Comparison of ENCODE assay signal across 16 cellular contexts in the genomic region with DNA sequence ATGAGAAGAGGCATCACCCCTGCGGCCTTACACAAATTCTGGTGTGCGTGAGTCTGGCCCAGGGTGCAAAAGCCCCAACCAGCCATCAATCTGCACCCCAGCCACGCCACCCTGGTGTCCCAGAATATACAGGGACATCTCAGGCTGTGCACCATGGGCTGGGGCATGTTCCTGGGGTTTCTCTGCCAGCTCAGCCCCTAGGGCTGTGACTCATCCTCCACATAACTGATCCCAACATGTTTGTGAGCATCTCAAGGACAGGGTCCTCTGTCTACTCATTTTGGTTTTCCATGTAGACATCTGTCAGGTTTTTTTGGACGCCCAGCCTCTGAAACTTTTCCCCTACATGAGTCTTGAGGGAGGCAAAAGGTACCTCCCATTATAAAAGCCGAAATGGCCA. TPM values are rescaled to one million over a fixed set of nuclear protein-coding genes. Genes with fewer than 3 reads are reported as not detected.
DNase-seq lines count a peak whose midpoint lies in the region; ATAC-seq, FAIRE-seq and TF ChIP-seq lines count a peak whose summit lies in the region.
"Had no signal": no experiment of that assay in that cellular context is flagged by ENCODE, and none has a peak within 500 bp of the region (broad histone marks: within the 10 kb centered on the region; RNA-seq: fewer than 3 reads in every experiment).

No MANE protein-coding gene starts in this region.

- no peak for TF ChIP-seq POLR2A in A549 (IDR thresholded peaks at IDR 0.05; ENCODE audit: low read length)

- no peak overlapping the region for H3K27ac ChIP-seq in A549
- no peak overlapping the region for H3K27ac ChIP-seq in WERI-Rb-1
- H3K27ac ChIP-seq in brain microvascular endothelial cell, result no peak overlapping the region

- H3K4me3 Mint-ChIP-seq in activated naive CD8-positive, alpha-beta T cell treated with anti-CD3 and anti-CD28 coated beads, Interleukin-2, amount 50 U/mL, for 24 hours, result no peak overlapping the region
- H3K4me3 Mint-ChIP-seq: nephron progenitor cell had no signal

- POLR2A ChIA-PET in A549 (lab: Yijun Ruan, JAX), result no interaction called here

- TF ChIP-seq RAD21 in A549 (conservative IDR thresholded peaks at IDR 0.05 in 1 of 2, IDR thresholded peaks at IDR 0.05 in 1 of 2), result no peak

- H3K4me3 ChIP-seq in A549, result no peak overlapping the region
- H3K4me3 ChIP-seq in WERI-Rb-1 (ENCODE audit: low read depth, low read length), result no peak overlapping the region
- H3K4me3 ChIP-seq in brain microvascular endothelial cell (ENCODE audit: low read depth, low read length), result no peak overlapping the region
- H3K4me3 ChIP-seq: HAP-1 had no signal

- TF ChIP-seq CTCF in A549 (IDR thresholded peaks at IDR 0.05) (no peak), WERI-Rb-1 (IDR thresholded peaks at IDR 0.05; ENCODE audit: low read depth, low read length) (no peak), brain microvascular endothelial cell (IDR thresholded peaks at IDR 0.05; ENCODE audit: low read depth, low read length, missing control alignments) (no peak)

- peaks cover 74% of the 10 kb centered on the region for H3K4me1 Mint-ChIP-seq in activated naive CD8-positive, alpha-beta T cell treated with anti-CD3 and anti-CD28 coated beads, Interleukin-2, amount 50 U/mL, for 24 hours

- H3K4me2 ChIP-seq in A549, result no peak overlapping the region

- no peaks in the 10 kb centered on the region for H3K27me3 Mint-ChIP-seq in activated naive CD8-positive, alpha-beta T cell treated with anti-CD3 and anti-CD28 coated beads, Interleukin-2, amount 50 U/mL, for 24 hours

- in situ Hi-C loops in brain microvascular endothelial cell (cut with HindIII; ENCODE audit: low pct_ligation_motif_present, low sequenced_read_pairs), result no loop called here

- H3K27me3 ChIP-seq in WERI-Rb-1 (ENCODE audit: insufficient read depth, low read depth, severe bottlenecking) (no peaks in the 10 kb centered on the region), brain microvascular endothelial cell (replicated peaks) (no peaks in the 10 kb centered on the region)
- H3K27me3 ChIP-seq: BE2C had no signal

- no peak for FAIRE-seq in A549 (lab: Jason Lieb, UNC)
- FAIRE-seq: G401.6 had no signal

- CTCF ChIA-PET in A549 (lab: Yijun Ruan, JAX), result interaction anchor here (0.9 to 8.1 kb wide), 3 partner anchors 9 to 87 kb away, joined by 3 to 85 read pairs (median 3); no protein-coding TSS in a partner anchor

- 64% methylated on average over 5 of the region's 5 CpGs for WGBS in A549 (ENCODE audit: missing lambda C conversion rate)

- DNase-seq in A549 (ENCODE audit: low read depth in 1 of 2, low spot score in 1 of 2) (no peak), EL (peak; percentile 68), WERI-Rb-1 (no peak), brain microvascular endothelial cell (no peak)
- DNase-seq in activated naive CD8-positive, alpha-beta T cell treated with anti-CD3 and anti-CD28 coated beads, Interleukin-2, amount 50 U/mL, for 24 hours, result no peak
- DNase-seq: activated gamma-delta T cell, BE2C, cerebellar nuclear complex, hippocampal formation, nephron progenitor cell, SW 1271 had no signal

- ATAC-seq in A549 (peak in 1 of 2 experiments; percentile 50; a peak in 2 of 6 replicates), HG03439 (IDR thresholded peaks at IDR 0.05; ENCODE audit: unreplicated experiment) (no peak)
- ATAC-seq in activated naive CD8-positive, alpha-beta T cell treated with anti-CD3 and anti-CD28 coated beads, Interleukin-2, amount 50 U/mL, for 24 hours, result peak; percentile 47
- ATAC-seq: sciatic nerve had no signal

- peak overlapping the region; percentile 83 for H3K27ac Mint-ChIP-seq in activated naive CD8-positive, alpha-beta T cell treated with anti-CD3 and anti-CD28 coated beads, Interleukin-2, amount 50 U/mL, for 24 hours
- H3K27ac Mint-ChIP-seq: nephron progenitor cell had no signal

- H3K9me3 ChIP-seq in A549, result no peaks in the 10 kb centered on the region
- peaks cover 3% of the 10 kb centered on the region for H3K9me3 ChIP-seq in WERI-Rb-1 (ENCODE audit: severe bottlenecking)
- H3K9me3 ChIP-seq: BE2C, HAP-1 had no signal

- no peak for TF ChIP-seq EP300 in A549 (IDR thresholded peaks at IDR 0.05)

- H3K36me3 ChIP-seq in WERI-Rb-1 (no peaks in the 10 kb centered on the region), brain microvascular endothelial cell (replicated peaks) (no peaks in the 10 kb centered on the region)
- H3K36me3 ChIP-seq: BE2C, HAP-1 had no signal

- peaks cover 4% of the 10 kb centered on the region for H3K9me3 Mint-ChIP-seq in activated naive CD8-positive, alpha-beta T cell treated with anti-CD3 and anti-CD28 coated beads, Interleukin-2, amount 50 U/mL, for 24 hours

- H3K4me1 ChIP-seq in A549, result peaks cover 8% of the 10 kb centered on the region; the same call in 1 of the 3 replicates
- H3K4me1 ChIP-seq: BE2C, HAP-1 had no signal

- H3K36me3 Mint-ChIP-seq in activated naive CD8-positive, alpha-beta T cell treated with anti-CD3 and anti-CD28 coated beads, Interleukin-2, amount 50 U/mL, for 24 hours (ENCODE audit: low read depth), result no peaks in the 10 kb centered on the region

TF ChIP-seq in A549, 52 proteins besides CTCF, POLR2A, EP300 and RAD21:
- TF ChIP-seq POLR2AphosphoS2 (conservative IDR thresholded peaks at IDR 0.05; ENCODE audit: low read length) (no peak), FOSL2 (IDR thresholded peaks at IDR 0.05) (no peak), FOSL2 (CRISPR knock-in tag; IDR thresholded peaks at IDR 0.05) (0 out of 2 replicates have a peak, but pooled peaks have one; percentile 11), FOXS1 (CRISPR knock-in tag; IDR thresholded peaks at IDR 0.05) (no peak)

RNA-seq across cellular contexts. Expression of a gene that starts 0.5 kb away (rescaled TPM):
- polyA plus RNA-seq in A549 (2011; rRNA removed) (not detected in 2 replicates), A549 (2017; fragmentation: RNase III; extraction: RNeasy Plus Mini Kit Qiagen cat#74134 plus additional on column Dnase treatment) (not detected in 3 replicates)
- polyA plus RNA-seq in A549 (2012; cell fraction: cytosol; rRNA removed), result not detected in 2 replicates
- not detected in 2 replicates for polyA plus RNA-seq in A549 (2012; cell fraction: nucleus; rRNA removed)
- not detected in 2 replicates for polyA minus RNA-seq in A549 (2011; rRNA and poly(A)+ RNA removed)

RNA-seq across cellular contexts. Expression of a gene that starts 18.1 kb away (rescaled TPM):
- polyA plus RNA-seq in A549 (2011; rRNA removed) (0.67 and 1.1 TPM in 2 replicates), A549 (2017; fragmentation: RNase III; extraction: RNeasy Plus Mini Kit Qiagen cat#74134 plus additional on column Dnase treatment) (2.3 to 2.7 TPM (median 2.4 TPM) in 3 replicates)
- 2.0 and 2.1 TPM in 2 replicates for polyA plus RNA-seq in A549 (2012; cell fraction: cytosol; rRNA removed)
- 4.9 and 8.7 TPM in 2 replicates for polyA plus RNA-seq in A549 (2012; cell fraction: nucleus; rRNA removed)
- 2.0 and 3.8 TPM in 2 replicates for polyA minus RNA-seq in A549 (2011; rRNA and poly(A)+ RNA removed)

RNA-seq across cellular contexts. Expression of a gene that starts 38.6 kb away (rescaled TPM):
- polyA plus RNA-seq in A549 (2011; rRNA removed) (0.03 and 0.04 TPM in 2 replicates), A549 (2017; fragmentation: RNase III; extraction: RNeasy Plus Mini Kit Qiagen cat#74134 plus additional on column Dnase treatment) (0.03 TPM in 1 of 3 replicates, not detected in the others)
- not detected in 2 replicates for polyA plus RNA-seq in A549 (2012; cell fraction: cytosol; rRNA removed)
- 0.01 and 0.02 TPM in 2 replicates for polyA plus RNA-seq in A549 (2012; cell fraction: nucleus; rRNA removed)
- polyA minus RNA-seq in A549 (2011; rRNA and poly(A)+ RNA removed), result not detected in 2 replicates
- polyA plus RNA-seq: liver had no signal

RNA-seq across cellular contexts. Expression of a gene that starts 54.3 kb away (rescaled TPM):
- polyA plus RNA-seq in A549 (2011; rRNA removed), result not detected in 2 replicates
- not detected in 2 replicates for polyA plus RNA-seq in A549 (2012; cell fraction: cytosol; rRNA removed)
- polyA plus RNA-seq in A549 (2012; cell fraction: nucleus; rRNA removed), result not detected in 2 replicates
- polyA plus RNA-seq in A549 (2017; fragmentation: RNase III; extraction: RNeasy Plus Mini Kit Qiagen cat#74134 plus additional on column Dnase treatment), result not detected in 3 replicates
- not detected in 2 replicates for polyA minus RNA-seq in A549 (2011; rRNA and poly(A)+ RNA removed)
